8 cellular contexts compared by ENCODE assay signal in genomic region chr17:1573932-1574696, GRCh38. TPM values are rescaled to one million over a fixed set of nuclear protein-coding genes. Genes with fewer than 3 reads are reported as not detected.
A peak's percentile ranks its signal among the peaks of the same experiment; 100 is the strongest.
DNase-seq lines count a peak whose midpoint lies in the region; ATAC-seq lines count a peak whose summit lies in the region.

No MANE protein-coding gene starts in this region.

- peak; percentile 19 to 29 for DNase-seq in AML-193 (lab: John Stamatoyannopoulos, UW)
- DNase-seq in H4 (ENCODE audit: low spot score), result peak; percentile 63
- DNase-seq in NOMO-1 (lab: John Stamatoyannopoulos, UW; ENCODE audit: unreplicated experiment in 2 of 2), result peak; percentile 64 to 69
- peak; percentile 41 for DNase-seq in activated T-cell treated with anti-CD3 and anti-CD28 coated beads for 1 hour (ENCODE audit: low read depth)
- peak; percentile 81 for DNase-seq in epidermal melanocyte (ENCODE audit: insufficient read length, low spot score)
- peak; percentile 87 for DNase-seq in myocyte (ENCODE audit: low read depth)
- peak; percentile 90 for DNase-seq in stimulated activated naive CD8-positive, alpha-beta T cell treated with anti-CD3 and anti-CD28 coated beads, Interleukin-15, Interleukin-2, amounts not matched to agents 100 U/mL and 50 U/mL, for 24 hours

- ATAC-seq in stimulated activated naive CD8-positive, alpha-beta T cell treated with anti-CD3 and anti-CD28 coated beads, Interleukin-15, Interleukin-2, amounts not matched to agents 100 U/mL and 50 U/mL, for 24 hours, result peak; percentile 75
- no peak for ATAC-seq in HG03521 (IDR thresholded peaks at IDR 0.05; ENCODE audit: unreplicated experiment)

RNA-seq across cellular contexts. Expression of gene PITPNA, which starts 11.5 kb away (rescaled TPM):
- 21.8 and 30.5 TPM in 2 replicates for total RNA-seq in H4 (2014; rRNA removed; shearing (Covaris generic))
- total RNA-seq in myocyte, result 25.1 and 29.9 TPM in 2 replicates
- 63.4 TPM for polyA plus RNA-seq in myocyte (2012)

RNA-seq across cellular contexts. Expression of gene SLC43A2, which starts 54.5 kb away (rescaled TPM):
- total RNA-seq in H4 (2014; rRNA removed; shearing (Covaris generic)), result 2.9 and 4.7 TPM in 2 replicates
- 13.9 and 15.6 TPM in 2 replicates for total RNA-seq in myocyte
- 8.8 TPM for polyA plus RNA-seq in myocyte (2012)

RNA-seq across cellular contexts. Expression of gene INPP5K, which starts 57.7 kb away (rescaled TPM):
- 34.1 and 47.0 TPM in 2 replicates for total RNA-seq in H4 (2014; rRNA removed; shearing (Covaris generic))
- 47.2 and 71.4 TPM in 2 replicates for total RNA-seq in myocyte
- 57.7 TPM for polyA plus RNA-seq in myocyte (2012)

Comparison
In these comparisons a context has a peak if more than half of its experiments do, and no peak if none do; other contexts are left out.
1. DNase-seq: peak in every context shown above with its lines; median percentile 90 in stimulated activated naive CD8-positive, alpha-beta T cell treated with anti-CD3 and anti-CD28 coated beads, Interleukin-15, Interleukin-2, amounts not matched to agents 100 U/mL and 50 U/mL, for 24 hours; 87 in myocyte; 81 in epidermal melanocyte; 66 in NOMO-1; 63 in H4; 41 in activated T-cell treated with anti-CD3 and anti-CD28 coated beads for 1 hour; 24 in AML-193.